Comparison of ENCODE assay signal across 8 cellular contexts in the genomic region with DNA sequence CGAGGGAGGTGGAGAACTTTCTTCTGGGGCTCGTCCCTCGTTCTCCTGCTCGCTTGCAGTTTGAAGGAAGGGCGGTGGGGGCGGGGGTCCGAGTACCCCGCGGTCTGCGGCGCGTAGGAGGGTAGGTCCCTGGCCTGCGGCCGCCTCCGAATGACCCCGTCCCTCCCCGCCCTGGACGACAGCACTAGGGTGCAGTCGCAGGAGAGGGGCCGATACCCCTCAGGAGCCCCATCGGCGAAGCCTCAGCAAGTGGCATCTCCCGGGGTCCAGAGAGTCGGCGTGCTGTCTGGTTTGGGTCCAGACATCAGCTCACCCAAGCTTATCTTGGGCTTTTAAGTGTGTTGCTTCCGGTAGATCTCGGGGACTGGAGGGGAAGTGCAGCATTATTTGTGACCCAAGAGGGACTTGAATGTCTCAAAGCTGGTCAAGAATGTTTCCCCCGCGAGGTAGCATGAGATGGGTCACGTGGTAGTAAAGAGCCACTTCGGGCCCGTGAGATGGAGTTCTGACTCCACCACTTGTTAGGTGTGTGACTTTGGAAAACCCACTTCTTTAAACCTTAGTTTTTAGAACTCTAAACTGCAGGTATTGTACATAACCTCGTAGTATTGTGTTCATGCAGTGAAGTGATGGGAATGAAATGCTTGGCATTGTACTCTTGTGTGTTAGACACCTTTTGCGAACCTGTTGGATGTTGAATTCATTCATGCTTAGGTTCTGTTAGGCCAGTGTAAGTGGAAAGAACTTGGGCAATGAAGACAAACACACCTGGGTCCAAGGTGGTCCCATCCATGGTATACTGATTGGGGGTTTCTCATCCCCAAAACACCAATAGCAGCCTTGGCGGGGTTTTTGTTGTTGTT. TPM values are rescaled to one million over a fixed set of nuclear protein-coding genes. Genes with fewer than 3 reads are reported as not detected.
A peak's percentile ranks its signal among the peaks of the same experiment; 100 is the strongest.
DNase-seq lines count a peak whose midpoint lies in the region; ATAC-seq, FAIRE-seq and TF ChIP-seq lines count a peak whose summit lies in the region.

No MANE protein-coding gene starts in this region.

- H3K4me1 Mint-ChIP-seq in stimulated activated effector memory CD8-positive, alpha-beta T cell treated with anti-CD3 and anti-CD28 coated beads, Interleukin-12 subunit alpha, Interleukin-12 subunit beta, amount 100 ng/mL, for 72 hours, result peaks cover 17% of the 10 kb centered on the region

- peak; percentile 38 for ATAC-seq in HG03280 (IDR thresholded peaks at IDR 0.05; ENCODE audit: unreplicated experiment)
- peak; percentile 72 for ATAC-seq in left lung
- peak; percentile 17 for ATAC-seq in stimulated activated effector memory CD8-positive, alpha-beta T cell treated with anti-CD3 and anti-CD28 coated beads, Interleukin-12 subunit alpha, Interleukin-12 subunit beta, amount 100 ng/mL, for 72 hours

- FAIRE-seq in bronchial epithelial cell (lab: Jason Lieb, UNC), result no peak

- DNase-seq in NCI-H510A treated with DMSO at 0.1 percent for 48 hours (lab: John Stamatoyannopoulos, UW) (peak; percentile 10), NCI-H510A (lab: John Stamatoyannopoulos, UW) (no peak), T-helper 1 cell (peak in 4 of 5 donors; percentile 5 to 27 (median 11)), bronchial epithelial cell (ENCODE audit: low read depth) (no peak), left lung (peak; percentile 66 to 81), occipital lobe (lab: John Stamatoyannopoulos, UW) (no peak)
- DNase-seq in stimulated activated effector memory CD8-positive, alpha-beta T cell treated with anti-CD3 and anti-CD28 coated beads, Interleukin-12 subunit alpha, Interleukin-12 subunit beta, amount 100 ng/mL, for 72 hours (ENCODE audit: low spot score in 2 of 2), result peak; percentile 12 to 64

- H3K4me3 ChIP-seq in bronchial epithelial cell (ENCODE audit: low read depth, low read length), result peak overlapping the region; percentile 77
- H3K4me3 ChIP-seq in left lung, result peak overlapping the region; percentile 87 to 94

- H3K27ac ChIP-seq in left lung, result peak overlapping the region; percentile 19 to 48

- intact Hi-C loops in left lung (cut with DNase I), result loop anchor here (5.0 to 10.0 kb wide), 3 partner anchors 163 to 178 kb away; no protein-coding TSS in a partner anchor

- peaks cover 0 to 18% of the 10 kb centered on the region in 2 donors for H3K4me1 ChIP-seq in left lung

- peak overlapping the region; percentile 70 for H3K27ac Mint-ChIP-seq in stimulated activated effector memory CD8-positive, alpha-beta T cell treated with anti-CD3 and anti-CD28 coated beads, Interleukin-12 subunit alpha, Interleukin-12 subunit beta, amount 100 ng/mL, for 72 hours

- H3K4me3 Mint-ChIP-seq in stimulated activated effector memory CD8-positive, alpha-beta T cell treated with anti-CD3 and anti-CD28 coated beads, Interleukin-12 subunit alpha, Interleukin-12 subunit beta, amount 100 ng/mL, for 72 hours, result peak overlapping the region; percentile 71

- H3K36me3 ChIP-seq in bronchial epithelial cell (ENCODE audit: control insufficient read depth, insufficient read depth, low read length) (no peaks in the 10 kb centered on the region), left lung (no peaks in the 10 kb centered on the region)

- H3K9me3 Mint-ChIP-seq in stimulated activated effector memory CD8-positive, alpha-beta T cell treated with anti-CD3 and anti-CD28 coated beads, Interleukin-12 subunit alpha, Interleukin-12 subunit beta, amount 100 ng/mL, for 72 hours, result no peaks in the 10 kb centered on the region

- no peaks in the 10 kb centered on the region for H3K9me3 ChIP-seq in left lung

- no peaks in the 10 kb centered on the region for H3K27me3 ChIP-seq in bronchial epithelial cell (ENCODE audit: control insufficient read depth, insufficient read depth, low read length)
- no peaks in the 10 kb centered on the region for H3K27me3 ChIP-seq in left lung

- TF ChIP-seq CTCF in bronchial epithelial cell (IDR thresholded peaks at IDR 0.05; ENCODE audit: insufficient read depth, low read length, severe bottlenecking), result no peak
- no peak for TF ChIP-seq CTCF in left lung (IDR thresholded peaks at IDR 0.05)

- no peaks in the 10 kb centered on the region for H3K36me3 Mint-ChIP-seq in stimulated activated effector memory CD8-positive, alpha-beta T cell treated with anti-CD3 and anti-CD28 coated beads, Interleukin-12 subunit alpha, Interleukin-12 subunit beta, amount 100 ng/mL, for 72 hours

RNA-seq across cellular contexts. Expression of a gene that starts 0.9 kb away (rescaled TPM):
- total RNA-seq in bronchial epithelial cell, result 6.1 and 9.5 TPM in 2 replicates
- total RNA-seq in left lung, result 10 to 100 TPM; 14.1 to 22.1 TPM
- total RNA-seq in occipital lobe, result 33.8 TPM

RNA-seq across cellular contexts. Expression of a gene that starts 21.8 kb away (rescaled TPM):
- 3.4 and 5.5 TPM in 2 replicates for total RNA-seq in bronchial epithelial cell
- 10 to 100 TPM; 43.2 to 47.6 TPM for total RNA-seq in left lung
- 99.2 TPM for total RNA-seq in occipital lobe

Comparison
In these comparisons a context has a peak if more than half of its experiments do, and no peak if none do; other contexts are left out.
1. DNase-seq: peak in NCI-H510A treated with DMSO at 0.1 percent for 48 hours (single experiment), T-helper 1 cell (4 of 5), left lung (2 of 2) and stimulated activated effector memory CD8-positive, alpha-beta T cell treated with anti-CD3 and anti-CD28 coated beads, Interleukin-12 subunit alpha, Interleukin-12 subunit beta, amount 100 ng/mL, for 72 hours (2 of 2); none in NCI-H510A (single experiment), bronchial epithelial cell (single experiment) and occipital lobe (single experiment).
2. ATAC-seq: peak in every context shown above with its lines; median percentile 72 in left lung; 38 in HG03280; 17 in stimulated activated effector memory CD8-positive, alpha-beta T cell treated with anti-CD3 and anti-CD28 coated beads, Interleukin-12 subunit alpha, Interleukin-12 subunit beta, amount 100 ng/mL, for 72 hours.